Comparison of ENCODE assay signal across 1 cellular context in genomic region chr11:108025387-108026080, GRCh38.
TF ChIP-seq lines count a peak whose summit lies in the region.

No MANE protein-coding gene starts in this region.

TF ChIP-seq in SK-N-SH, 30 proteins besides CTCF, POLR2A, EP300 and RAD21 (continued from another document):
- TF ChIP-seq, protein P1, sequence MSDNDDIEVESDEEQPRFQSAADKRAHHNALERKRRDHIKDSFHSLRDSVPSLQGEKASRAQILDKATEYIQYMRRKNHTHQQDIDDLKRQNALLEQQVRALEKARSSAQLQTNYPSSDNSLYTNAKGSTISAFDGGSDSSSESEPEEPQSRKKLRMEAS (IDR thresholded peaks at IDR 0.05; ENCODE audit: low read depth), result no peak
- TF ChIP-seq SIN3A (IDR thresholded peaks at IDR 0.05; ENCODE audit: borderline replicate concordance, low read depth, low read length) (no peak), USF1 (IDR thresholded peaks at IDR 0.05; ENCODE audit: borderline replicate concordance, low read depth) (no peak), RFX5 (IDR thresholded peaks at IDR 0.05; ENCODE audit: low read length) (no peak), YY1 (IDR thresholded peaks at IDR 0.05; ENCODE audit: low read depth) (no peak), TEAD4 (IDR thresholded peaks at IDR 0.05; ENCODE audit: borderline replicate concordance, insufficient read depth) (no peak), SMC3 (IDR thresholded peaks at IDR 0.05; ENCODE audit: low read depth, low read length) (no peak)
TF ChIP-seq in SK-N-SH: peak in this region for 0.
